In the genomic region with DNA sequence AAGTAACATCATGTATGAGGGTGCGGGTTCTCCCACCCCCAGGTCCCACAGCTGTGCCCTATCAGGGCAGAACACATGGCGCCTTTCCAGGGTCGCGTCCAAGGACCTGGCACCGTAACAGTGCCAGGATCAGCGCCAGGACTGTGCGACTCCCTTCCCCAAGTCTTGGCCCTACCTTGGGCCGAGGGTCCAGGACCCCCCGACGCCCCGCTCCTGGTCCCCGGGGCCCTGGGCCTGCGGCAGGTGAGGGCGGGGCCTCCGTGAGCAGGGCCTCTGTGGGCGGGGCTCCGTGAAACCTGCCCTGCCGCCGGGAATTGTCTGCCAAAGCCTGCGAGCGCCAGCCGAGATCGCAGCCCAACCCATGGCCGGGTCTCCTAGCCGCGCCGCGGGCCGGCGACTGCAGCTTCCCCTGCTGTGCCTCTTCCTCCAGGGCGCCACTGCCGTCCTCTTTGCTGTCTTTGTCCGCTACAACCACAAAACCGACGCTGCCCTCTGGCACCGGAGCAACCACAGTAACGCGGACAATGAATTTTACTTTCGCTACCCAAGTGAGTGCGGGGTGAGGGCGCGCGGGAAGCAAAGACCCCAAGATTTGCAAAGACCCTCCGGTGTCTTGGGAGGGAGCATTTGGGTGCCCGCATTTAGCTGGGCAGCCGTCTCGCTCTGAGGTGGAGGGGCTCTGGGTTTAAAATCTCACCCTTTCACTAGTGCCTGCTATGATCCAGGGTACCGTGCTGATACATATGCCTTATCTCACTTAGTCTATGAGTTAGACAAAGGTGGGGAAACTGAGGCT, we compare ENCODE assay signal across 9 cellular contexts. TPM values are rescaled to one million over a fixed set of nuclear protein-coding genes. Genes with fewer than 3 reads are reported as not detected.
A peak's percentile ranks its signal among the peaks of the same experiment; 100 is the strongest.
DNase-seq lines count a peak whose midpoint lies in the region; ATAC-seq and TF ChIP-seq lines count a peak whose summit lies in the region.
"Had no signal": no experiment of that assay in that cellular context is flagged by ENCODE, and none has a peak within 500 bp of the region (broad histone marks: within the 10 kb centered on the region; RNA-seq: fewer than 3 reads in every experiment).

A gene with protein sequence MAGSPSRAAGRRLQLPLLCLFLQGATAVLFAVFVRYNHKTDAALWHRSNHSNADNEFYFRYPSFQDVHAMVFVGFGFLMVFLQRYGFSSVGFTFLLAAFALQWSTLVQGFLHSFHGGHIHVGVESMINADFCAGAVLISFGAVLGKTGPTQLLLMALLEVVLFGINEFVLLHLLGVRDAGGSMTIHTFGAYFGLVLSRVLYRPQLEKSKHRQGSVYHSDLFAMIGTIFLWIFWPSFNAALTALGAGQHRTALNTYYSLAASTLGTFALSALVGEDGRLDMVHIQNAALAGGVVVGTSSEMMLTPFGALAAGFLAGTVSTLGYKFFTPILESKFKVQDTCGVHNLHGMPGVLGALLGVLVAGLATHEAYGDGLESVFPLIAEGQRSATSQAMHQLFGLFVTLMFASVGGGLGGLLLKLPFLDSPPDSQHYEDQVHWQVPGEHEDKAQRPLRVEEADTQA (plus strand): TSS at position 323 of the 796 bp plus-strand sequence. CDS start 39 bp downstream, at position 362.

- no peaks in the 10 kb centered on the region for H3K36me3 Mint-ChIP-seq in type B pancreatic cell

- DNase-seq in DMS 273 (lab: John Stamatoyannopoulos, UW; ENCODE audit: unreplicated experiment) (peak; percentile 71), DMS 273 treated with DMSO at 0.1 percent for 48 hours (lab: John Stamatoyannopoulos, UW) (no peak), NCI-H748 treated with DMSO at 0.1 percent for 48 hours (lab: John Stamatoyannopoulos, UW) (peak; percentile 22), cerebellum (ENCODE audit: low spot score) (peak; percentile 86), lower leg skin (ENCODE audit: low spot score in 2 of 2) (peak in 1 of 2 donors; percentile 23), type B pancreatic cell (ENCODE audit: extremely low spot score, unreplicated experiment) (no peak)

- H3K9me3 Mint-ChIP-seq in type B pancreatic cell, result no peaks in the 10 kb centered on the region

- WGBS in lower leg skin, 2 donors, result 11 to 14% methylated on average over 34 to 39 of the region's 48 CpGs

- H3K4me1 Mint-ChIP-seq in type B pancreatic cell (ENCODE audit: unreplicated experiment), result peaks cover 9% of the 10 kb centered on the region

- no peak for TF ChIP-seq POLR2A in lower leg skin (IDR thresholded peaks at IDR 0.05)

- H3K4me3 Mint-ChIP-seq in type B pancreatic cell, result peak within 1 kb of the TSS; percentile 80

- intact Hi-C loops in lower leg skin (cut with DNase I; ENCODE audit: low total_unique reads), result no loop called here

- no peak for TF ChIP-seq CTCF in lower leg skin (IDR thresholded peaks at IDR 0.05)
- no peak for TF ChIP-seq CTCF in type B pancreatic cell (conservative IDR thresholded peaks at IDR 0.05)

- H3K27ac Mint-ChIP-seq in type B pancreatic cell, result no peak within 1 kb of the TSS

- peak within 1 kb of the TSS; percentile 31 for H3K4me3 ChIP-seq in lower leg skin (ENCODE audit: low read depth, poor library complexity, severe bottlenecking)

- ATAC-seq in HG02884 (IDR thresholded peaks at IDR 0.05; ENCODE audit: unreplicated experiment) (no peak), GM18873 (IDR thresholded peaks at IDR 0.05; ENCODE audit: low FRiP score, unreplicated experiment) (no peak)

- peaks cover 76% of the 10 kb centered on the region for H3K27me3 Mint-ChIP-seq in type B pancreatic cell

RNA-seq across cellular contexts. Expression of the gene that starts here (rescaled TPM):
- 0.73 TPM for total RNA-seq in cerebellum
- 10 to 100 TPM in 1 of 4 donors, 1 to 10 TPM in 3; 3.5 to 14.2 (median 9.3) TPM for total RNA-seq in lower leg skin
- total RNA-seq in type B pancreatic cell (ENCODE audit: low replicate concordance), result 0.17 and 0.88 TPM in 2 replicates
- total RNA-seq: T-helper 2 cell treated with Interferon-gamma antibody and Interleukin-4, amounts not matched to agents 100 ng/mL and 5 ng/mL, for 36 hours had no signal

Comparison
In these comparisons a context has a peak if more than half of its experiments do, and no peak if none do; other contexts are left out.
1. DNase-seq: peak in DMS 273 (single experiment) and NCI-H748 treated with DMSO at 0.1 percent for 48 hours (single experiment); none in DMS 273 treated with DMSO at 0.1 percent for 48 hours (single experiment) and type B pancreatic cell (single experiment).
2. Peak in DNase-seq in cerebellum; RNA of the gene not detected or under 1 TPM.